ENCODE assay signal across 1 cellular context in the genomic region with DNA sequence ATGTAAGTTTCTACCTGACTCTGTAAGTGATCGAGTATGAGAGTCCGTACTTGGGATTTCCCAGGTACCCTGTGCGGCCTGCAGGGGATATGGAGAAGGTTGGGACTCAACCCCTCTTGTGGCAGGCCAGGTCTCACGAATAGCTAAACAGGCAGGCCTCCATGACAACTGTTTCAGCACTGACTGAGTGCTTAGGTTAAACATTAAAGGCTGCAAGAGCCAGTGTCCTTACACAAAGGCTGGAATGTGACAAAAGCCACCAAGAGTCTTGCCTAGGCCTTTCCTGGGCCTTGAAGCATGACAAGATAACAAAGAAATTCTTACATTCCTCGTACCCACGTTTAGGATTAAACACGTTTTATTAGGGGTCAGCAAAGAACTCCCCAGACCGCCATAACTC.
TF ChIP-seq lines count a peak whose summit lies in the region.

No MANE protein-coding gene starts in this region.

TF ChIP-seq in HepG2, 621 proteins besides CTCF, POLR2A, EP300 and RAD21 (continues in another document):
- TF ChIP-seq, protein P1, sequence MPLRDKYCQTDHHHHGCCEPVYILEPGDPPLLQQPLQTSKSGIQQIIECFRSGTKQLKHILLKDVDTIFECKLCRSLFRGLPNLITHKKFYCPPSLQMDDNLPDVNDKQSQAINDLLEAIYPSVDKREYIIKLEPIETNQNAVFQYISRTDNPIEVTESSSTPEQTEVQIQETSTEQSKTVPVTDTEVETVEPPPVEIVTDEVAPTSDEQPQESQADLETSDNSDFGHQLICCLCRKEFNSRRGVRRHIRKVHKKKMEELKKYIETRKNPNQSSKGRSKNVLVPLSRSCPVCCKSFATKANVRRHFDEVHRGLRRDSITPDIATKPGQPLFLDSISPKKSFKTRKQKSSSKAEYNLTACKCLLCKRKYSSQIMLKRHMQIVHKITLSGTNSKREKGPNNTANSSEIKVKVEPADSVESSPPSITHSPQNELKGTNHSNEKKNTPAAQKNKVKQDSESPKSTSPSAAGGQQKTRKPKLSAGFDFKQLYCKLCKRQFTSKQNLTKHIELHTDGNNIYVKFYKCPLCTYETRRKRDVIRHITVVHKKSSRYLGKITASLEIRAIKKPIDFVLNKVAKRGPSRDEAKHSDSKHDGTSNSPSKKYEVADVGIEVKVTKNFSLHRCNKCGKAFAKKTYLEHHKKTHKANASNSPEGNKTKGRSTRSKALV (CRISPR knock-in tag; IDR thresholded peaks at IDR 0.05), result no peak
- peak; percentile 60 for TF ChIP-seq XRCC5 (optimal IDR thresholded peaks at IDR 0.05; ENCODE audit: low read length)
- TF ChIP-seq ZNF891 (CRISPR knock-in tag; IDR thresholded peaks at IDR 0.05), result no peak
- no peak for TF ChIP-seq MAFK (conservative IDR thresholded peaks at IDR 0.05 in 1 of 2, IDR thresholded peaks at IDR 0.05 in 1 of 2; ENCODE audit: low read length in 2 of 2)
- peak; percentile 47; the same call in 1 of the 2 replicates for TF ChIP-seq SOX5 (CRISPR knock-in tag; IDR thresholded peaks at IDR 0.05; ENCODE audit: borderline replicate concordance)
- TF ChIP-seq, protein P2, sequence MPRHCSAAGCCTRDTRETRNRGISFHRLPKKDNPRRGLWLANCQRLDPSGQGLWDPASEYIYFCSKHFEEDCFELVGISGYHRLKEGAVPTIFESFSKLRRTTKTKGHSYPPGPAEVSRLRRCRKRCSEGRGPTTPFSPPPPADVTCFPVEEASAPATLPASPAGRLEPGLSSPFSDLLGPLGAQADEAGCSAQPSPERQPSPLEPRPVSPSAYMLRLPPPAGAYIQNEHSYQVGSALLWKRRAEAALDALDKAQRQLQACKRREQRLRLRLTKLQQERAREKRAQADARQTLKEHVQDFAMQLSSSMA (CRISPR knock-in tag; IDR thresholded peaks at IDR 0.05), result no peak
- peak; percentile 48; the same call in 1 of the 2 replicates for TF ChIP-seq ZNF580 (CRISPR knock-in tag; IDR thresholded peaks at IDR 0.05; ENCODE audit: borderline replicate concordance, low read depth)
- TF ChIP-seq, protein P3, sequence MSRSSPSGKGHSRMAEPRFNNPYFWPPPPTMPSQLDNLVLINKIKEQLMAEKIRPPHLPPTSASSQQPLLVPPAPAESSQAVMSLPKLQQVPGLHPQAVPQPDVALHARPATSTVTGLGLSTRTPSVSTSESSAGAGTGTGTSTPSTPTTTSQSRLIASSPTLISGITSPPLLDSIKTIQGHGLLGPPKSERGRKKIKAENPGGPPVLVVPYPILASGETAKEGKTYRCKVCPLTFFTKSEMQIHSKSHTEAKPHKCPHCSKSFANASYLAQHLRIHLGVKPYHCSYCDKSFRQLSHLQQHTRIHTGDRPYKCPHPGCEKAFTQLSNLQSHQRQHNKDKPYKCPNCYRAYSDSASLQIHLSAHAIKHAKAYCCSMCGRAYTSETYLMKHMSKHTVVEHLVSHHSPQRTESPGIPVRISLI (CRISPR knock-in tag; IDR thresholded peaks at IDR 0.05; ENCODE audit: borderline replicate concordance), result 0 out of 2 replicates have a peak, but pooled peaks have one; percentile 24
- peak; percentile 69; the same call in 1 of the 2 replicates for TF ChIP-seq ZNF292 (CRISPR knock-in tag; IDR thresholded peaks at IDR 0.05; ENCODE audit: borderline replicate concordance, low read depth)
- TF ChIP-seq ZFP37 (CRISPR knock-in tag; IDR thresholded peaks at IDR 0.05; ENCODE audit: borderline replicate concordance), result no peak
- TF ChIP-seq ZNF687 (CRISPR knock-in tag; IDR thresholded peaks at IDR 0.05), result peak; percentile 27; the same call in 1 of the 2 replicates
- no peak for TF ChIP-seq ZSCAN25 (CRISPR knock-in tag; IDR thresholded peaks at IDR 0.05)
- TF ChIP-seq, protein P4, sequence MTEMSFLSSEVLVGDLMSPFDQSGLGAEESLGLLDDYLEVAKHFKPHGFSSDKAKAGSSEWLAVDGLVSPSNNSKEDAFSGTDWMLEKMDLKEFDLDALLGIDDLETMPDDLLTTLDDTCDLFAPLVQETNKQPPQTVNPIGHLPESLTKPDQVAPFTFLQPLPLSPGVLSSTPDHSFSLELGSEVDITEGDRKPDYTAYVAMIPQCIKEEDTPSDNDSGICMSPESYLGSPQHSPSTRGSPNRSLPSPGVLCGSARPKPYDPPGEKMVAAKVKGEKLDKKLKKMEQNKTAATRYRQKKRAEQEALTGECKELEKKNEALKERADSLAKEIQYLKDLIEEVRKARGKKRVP (CRISPR knock-in tag; IDR thresholded peaks at IDR 0.05), result no peak
- no peak for TF ChIP-seq SOX6 (IDR thresholded peaks at IDR 0.05)
- peak; percentile 60; the same call in 1 of the 2 replicates for TF ChIP-seq SOX6 (CRISPR knock-in tag; IDR thresholded peaks at IDR 0.05)
- no peak for TF ChIP-seq ADNP (CRISPR knock-in tag; IDR thresholded peaks at IDR 0.05)
- TF ChIP-seq SKIL (CRISPR knock-in tag; IDR thresholded peaks at IDR 0.05; ENCODE audit: borderline replicate concordance), result no peak
- no peak for TF ChIP-seq ZNF274 (CRISPR knock-in tag; IDR thresholded peaks at IDR 0.05)
- no peak for TF ChIP-seq ZNF44 (CRISPR knock-in tag; IDR thresholded peaks at IDR 0.05)
- no peak for TF ChIP-seq ZBTB20 (CRISPR knock-in tag; IDR thresholded peaks at IDR 0.05; ENCODE audit: borderline replicate concordance, low read depth)
- no peak for TF ChIP-seq SMYD3 (CRISPR knock-in tag; IDR thresholded peaks at IDR 0.05)
- no peak for TF ChIP-seq ZNF780A (CRISPR knock-in tag; IDR thresholded peaks at IDR 0.05)
- no peak for TF ChIP-seq NBN (conservative IDR thresholded peaks at IDR 0.05)
- TF ChIP-seq THAP11 (CRISPR knock-in tag; IDR thresholded peaks at IDR 0.05), result peak; percentile 34; the same call in 1 of the 2 replicates
- TF ChIP-seq ZNF841 (CRISPR knock-in tag; IDR thresholded peaks at IDR 0.05; ENCODE audit: borderline replicate concordance), result no peak
- TF ChIP-seq ZKSCAN1 (IDR thresholded peaks at IDR 0.05; ENCODE audit: low read length), result no peak
- TF ChIP-seq, protein P5, sequence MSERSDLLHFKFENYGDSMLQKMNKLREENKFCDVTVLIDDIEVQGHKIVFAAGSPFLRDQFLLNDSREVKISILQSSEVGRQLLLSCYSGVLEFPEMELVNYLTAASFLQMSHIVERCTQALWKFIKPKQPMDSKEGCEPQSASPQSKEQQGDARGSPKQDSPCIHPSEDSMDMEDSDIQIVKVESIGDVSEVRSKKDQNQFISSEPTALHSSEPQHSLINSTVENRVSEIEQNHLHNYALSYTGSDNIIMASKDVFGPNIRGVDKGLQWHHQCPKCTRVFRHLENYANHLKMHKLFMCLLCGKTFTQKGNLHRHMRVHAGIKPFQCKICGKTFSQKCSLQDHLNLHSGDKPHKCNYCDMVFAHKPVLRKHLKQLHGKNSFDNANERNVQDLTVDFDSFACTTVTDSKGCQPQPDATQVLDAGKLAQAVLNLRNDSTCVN (CRISPR knock-in tag; IDR thresholded peaks at IDR 0.05; ENCODE audit: borderline replicate concordance), result no peak
- TF ChIP-seq ZMYM4 (CRISPR knock-in tag; IDR thresholded peaks at IDR 0.05), result peak; percentile 82
- TF ChIP-seq PHF8 (CRISPR knock-in tag; IDR thresholded peaks at IDR 0.05), result peak; percentile 51; the same call in 1 of the 2 replicates
- TF ChIP-seq MIXL1 (CRISPR knock-in tag; IDR thresholded peaks at IDR 0.05), result 0 out of 2 replicates have a peak, but pooled peaks have one; percentile 21
- TF ChIP-seq SAP130 (CRISPR knock-in tag; IDR thresholded peaks at IDR 0.05; ENCODE audit: low read depth), result peak; percentile 58
- TF ChIP-seq, protein P6, sequence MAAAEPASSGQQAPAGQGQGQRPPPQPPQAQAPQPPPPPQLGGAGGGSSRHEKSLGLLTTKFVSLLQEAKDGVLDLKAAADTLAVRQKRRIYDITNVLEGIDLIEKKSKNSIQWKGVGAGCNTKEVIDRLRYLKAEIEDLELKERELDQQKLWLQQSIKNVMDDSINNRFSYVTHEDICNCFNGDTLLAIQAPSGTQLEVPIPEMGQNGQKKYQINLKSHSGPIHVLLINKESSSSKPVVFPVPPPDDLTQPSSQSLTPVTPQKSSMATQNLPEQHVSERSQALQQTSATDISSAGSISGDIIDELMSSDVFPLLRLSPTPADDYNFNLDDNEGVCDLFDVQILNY (CRISPR knock-in tag; conservative IDR thresholded peaks at IDR 0.05), result no peak
- no peak for TF ChIP-seq ISL2 (CRISPR knock-in tag; IDR thresholded peaks at IDR 0.05)
- TF ChIP-seq YY1 (IDR thresholded peaks at IDR 0.05; ENCODE audit: insufficient read depth, insufficient replicate concordance, low read depth, low read length), result peak; percentile 25
- no peak for TF ChIP-seq FOSL2 (CRISPR knock-in tag; IDR thresholded peaks at IDR 0.05)
- no peak for TF ChIP-seq ATF7 (IDR thresholded peaks at IDR 0.05)
- TF ChIP-seq ATF7 (CRISPR knock-in tag; IDR thresholded peaks at IDR 0.05), result 0 out of 2 replicates have a peak, but pooled peaks have one; percentile 24
- TF ChIP-seq, protein P7, sequence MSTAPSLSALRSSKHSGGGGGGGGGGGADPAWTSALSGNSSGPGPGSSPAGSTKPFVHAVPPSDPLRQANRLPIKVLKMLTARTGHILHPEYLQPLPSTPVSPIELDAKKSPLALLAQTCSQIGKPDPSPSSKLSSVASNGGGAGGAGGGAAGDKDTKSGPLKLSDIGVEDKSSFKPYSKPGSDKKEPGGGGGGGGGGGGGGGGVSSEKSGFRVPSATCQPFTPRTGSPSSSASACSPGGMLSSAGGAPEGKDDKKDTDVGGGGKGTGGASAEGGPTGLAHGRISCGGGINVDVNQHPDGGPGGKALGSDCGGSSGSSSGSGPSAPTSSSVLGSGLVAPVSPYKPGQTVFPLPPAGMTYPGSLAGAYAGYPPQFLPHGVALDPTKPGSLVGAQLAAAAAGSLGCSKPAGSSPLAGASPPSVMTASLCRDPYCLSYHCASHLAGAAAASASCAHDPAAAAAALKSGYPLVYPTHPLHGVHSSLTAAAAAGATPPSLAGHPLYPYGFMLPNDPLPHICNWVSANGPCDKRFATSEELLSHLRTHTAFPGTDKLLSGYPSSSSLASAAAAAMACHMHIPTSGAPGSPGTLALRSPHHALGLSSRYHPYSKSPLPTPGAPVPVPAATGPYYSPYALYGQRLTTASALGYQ (CRISPR knock-in tag; IDR thresholded peaks at IDR 0.05), result no peak; the same call in 1 of the 2 replicates
- no peak; the same call in 1 of the 2 replicates for TF ChIP-seq TAF1 (CRISPR knock-in tag; IDR thresholded peaks at IDR 0.05)
- TF ChIP-seq ZSCAN21 (CRISPR knock-in tag; IDR thresholded peaks at IDR 0.05; ENCODE audit: borderline replicate concordance), result no peak
- no peak; the same call in 1 of the 2 replicates for TF ChIP-seq FOXJ3 (CRISPR knock-in tag; IDR thresholded peaks at IDR 0.05; ENCODE audit: borderline replicate concordance)
- no peak for TF ChIP-seq CHD2 (IDR thresholded peaks at IDR 0.05; ENCODE audit: low read depth, low read length)
- TF ChIP-seq ZBTB46 (CRISPR knock-in tag; IDR thresholded peaks at IDR 0.05; ENCODE audit: borderline replicate concordance), result no peak
- TF ChIP-seq ZSCAN22 (CRISPR knock-in tag; IDR thresholded peaks at IDR 0.05), result no peak
- TF ChIP-seq ZNF567 (CRISPR knock-in tag; IDR thresholded peaks at IDR 0.05; ENCODE audit: borderline replicate concordance), result no peak
- TF ChIP-seq, protein P8, sequence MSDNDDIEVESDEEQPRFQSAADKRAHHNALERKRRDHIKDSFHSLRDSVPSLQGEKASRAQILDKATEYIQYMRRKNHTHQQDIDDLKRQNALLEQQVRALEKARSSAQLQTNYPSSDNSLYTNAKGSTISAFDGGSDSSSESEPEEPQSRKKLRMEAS (IDR thresholded peaks at IDR 0.05), result peak; percentile 72
